ENCODE assay signal across 8 cellular contexts in genomic region chr5:95619518-95620029, GRCh38. TPM values are rescaled to one million over a fixed set of nuclear protein-coding genes. Genes with fewer than 3 reads are reported as not detected.
DNase-seq lines count a peak whose midpoint lies in the region; TF ChIP-seq lines count a peak whose summit lies in the region.

No MANE protein-coding gene starts in this region.

- peaks cover 13 to 31% (median 23%) of the 10 kb centered on the region in 11 experiments; a peak in 21 of 22 replicates for H3K27me3 ChIP-seq in BLaER1 treated with 17β-estradiol and CSF1 and Interleukin-3, amounts not matched to agents 10 nM and 100 nM

- H3K27me3 Mint-ChIP-seq in IgD-negative memory B cell (peaks cover 3% of the 10 kb centered on the region), endothelial cell (ENCODE audit: unreplicated experiment) (peaks cover 24% of the 10 kb centered on the region), neural crest cell (ENCODE audit: low read depth) (peaks cover 60% of the 10 kb centered on the region)

- peak overlapping the region; percentile 62 to 78 (median 68) for H3K4me3 ChIP-seq in BLaER1 treated with 17β-estradiol and CSF1 and Interleukin-3, amounts not matched to agents 10 nM and 100 nM

- H3K27ac ChIP-seq in BLaER1 treated with 17β-estradiol and CSF1 and Interleukin-3, amounts not matched to agents 10 nM and 100 nM: peak overlapping the region in 9 of 11 experiments; percentile 32 to 90 (median 80); a peak in 15 of 22 replicates

- H3K4me3 Mint-ChIP-seq in IgD-negative memory B cell: peak overlapping the region; percentile 84 to 96 (median 90)
- H3K4me3 Mint-ChIP-seq in endothelial cell (ENCODE audit: unreplicated experiment): peak overlapping the region; percentile 93
- H3K4me3 Mint-ChIP-seq in neural crest cell: peak overlapping the region; percentile 78

- peak overlapping the region; percentile 67 to 85 (median 77); a peak in 20 of 22 replicates for H3K9ac ChIP-seq in BLaER1 treated with 17β-estradiol and CSF1 and Interleukin-3, amounts not matched to agents 10 nM and 100 nM

- peak overlapping the region; percentile 93 to 100 (median 98) for H3K4me2 ChIP-seq in BLaER1 treated with 17β-estradiol and CSF1 and Interleukin-3, amounts not matched to agents 10 nM and 100 nM

- no peak for TF ChIP-seq CTCF in endothelial cell (IDR thresholded peaks at IDR 0.05; ENCODE audit: unreplicated experiment)
- no peak for TF ChIP-seq CTCF in neural crest cell (conservative IDR thresholded peaks at IDR 0.05)

- no peak for DNase-seq in endothelial cell (ENCODE audit: low spot score)
- no peak for DNase-seq in neural crest cell (ENCODE audit: low read depth, low spot score)
- no peak for DNase-seq in middle frontal gyrus (ENCODE audit: extremely low spot score, low spot score)
- no peak for DNase-seq in DMS53 treated with DMSO at 0.1 percent for 48 hours (lab: John Stamatoyannopoulos, UW; ENCODE audit: unreplicated experiment)
- no peak for DNase-seq in inferior parietal cortex (ENCODE audit: extremely low spot score)
- no peak for DNase-seq in kidney tubule cell (ENCODE audit: low spot score)

- no peaks in the 10 kb centered on the region for H3K9me3 Mint-ChIP-seq in IgD-negative memory B cell
- no peaks in the 10 kb centered on the region for H3K9me3 Mint-ChIP-seq in endothelial cell (ENCODE audit: unreplicated experiment)
- no peaks in the 10 kb centered on the region for H3K9me3 Mint-ChIP-seq in neural crest cell

- H3K4me1 Mint-ChIP-seq in IgD-negative memory B cell (peaks cover 23 to 33% (median 27%) of the 10 kb centered on the region in 3 donors), endothelial cell (ENCODE audit: unreplicated experiment) (peaks cover 25% of the 10 kb centered on the region), neural crest cell (peaks cover 13% of the 10 kb centered on the region)

- H3K36me3 ChIP-seq in BLaER1 treated with 17β-estradiol and CSF1 and Interleukin-3, amounts not matched to agents 10 nM and 100 nM: 0 out of 22 replicates have a peak, but pooled peaks cover 0 to under 1% (median 0%) of the 10 kb centered on the region in 11 experiments

- H3K4me1 ChIP-seq in BLaER1 treated with 17β-estradiol and CSF1 and Interleukin-3, amounts not matched to agents 10 nM and 100 nM: peaks cover 33 to 50% (median 46%) of the 10 kb centered on the region in 10 experiments

- peaks cover 0 to 1% (median under 1%) of the 10 kb centered on the region in 11 experiments; a peak in 11 of 22 replicates for H3K9me3 ChIP-seq in BLaER1 treated with 17β-estradiol and CSF1 and Interleukin-3, amounts not matched to agents 10 nM and 100 nM (replicated peaks in 1 of 11)

- H3K36me3 Mint-ChIP-seq in IgD-negative memory B cell (no peaks in the 10 kb centered on the region), endothelial cell (ENCODE audit: low read depth, unreplicated experiment) (peaks cover 4% of the 10 kb centered on the region), neural crest cell (ENCODE audit: low read depth) (peaks cover 2% of the 10 kb centered on the region)

- no peaks in the 10 kb centered on the region for H4K20me1 ChIP-seq in BLaER1 treated with 17β-estradiol and CSF1 and Interleukin-3, amounts not matched to agents 10 nM and 100 nM

- peak overlapping the region; percentile 20 to 90 (median 47) for H3K27ac Mint-ChIP-seq in IgD-negative memory B cell
- peak overlapping the region; percentile 19 for H3K27ac Mint-ChIP-seq in endothelial cell (ENCODE audit: unreplicated experiment)
- no peak overlapping the region for H3K27ac Mint-ChIP-seq in neural crest cell (ENCODE audit: unreplicated experiment)

RNA-seq across cellular contexts. Expression of gene GPR150, which starts 0.3 kb away (rescaled TPM):
- polyA plus RNA-seq in IgD-negative memory B cell: 0.66 TPM
- total RNA-seq in endothelial cell (ENCODE audit: unreplicated experiment) (not detected), neural crest cell (0.14 TPM in 1 of 2 replicates, not detected in the other)

RNA-seq across cellular contexts. Expression of gene RFESD, which starts 27.0 kb away (rescaled TPM):
- 4.1 TPM for polyA plus RNA-seq in IgD-negative memory B cell
- total RNA-seq in endothelial cell (ENCODE audit: unreplicated experiment) (0.97 TPM), neural crest cell (3.1 and 3.4 TPM in 2 replicates)
